ENCODE assay signal across 1 cellular context in the genomic region with DNA sequence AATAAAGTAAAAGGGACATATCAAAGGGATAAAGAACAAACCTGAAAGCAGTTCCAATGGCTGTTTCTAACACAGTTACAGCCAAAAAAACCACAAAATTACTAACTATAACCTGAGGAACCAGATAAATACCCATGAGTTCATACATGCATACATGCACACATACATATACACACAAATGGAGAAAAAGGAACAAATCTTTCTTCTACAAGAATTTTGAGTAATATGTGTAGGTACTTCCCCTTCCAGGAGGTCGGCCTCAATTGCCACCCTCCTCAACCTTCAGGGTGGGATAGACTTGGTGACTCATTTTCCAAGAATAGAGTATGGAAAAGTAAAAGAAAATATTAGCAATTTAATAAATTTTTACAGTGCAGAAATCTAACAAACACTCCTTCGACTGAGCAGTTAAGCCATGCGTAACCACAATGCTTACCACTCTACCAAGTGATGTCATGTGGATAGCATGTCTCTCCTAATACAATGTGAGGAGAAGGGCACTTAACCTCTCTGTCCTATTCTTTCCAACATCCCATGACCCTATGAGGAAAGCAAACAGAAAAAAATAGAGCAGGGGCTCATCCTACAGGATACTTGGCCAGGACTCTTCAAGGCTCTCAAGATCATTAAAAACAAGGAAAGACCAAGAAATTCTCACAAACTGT.
TF ChIP-seq lines count a peak whose summit lies in the region.

No MANE protein-coding gene starts in this region.

TF ChIP-seq in IMR-90, 13 proteins besides CTCF, POLR2A, EP300 and RAD21:
- TF ChIP-seq, protein P1, sequence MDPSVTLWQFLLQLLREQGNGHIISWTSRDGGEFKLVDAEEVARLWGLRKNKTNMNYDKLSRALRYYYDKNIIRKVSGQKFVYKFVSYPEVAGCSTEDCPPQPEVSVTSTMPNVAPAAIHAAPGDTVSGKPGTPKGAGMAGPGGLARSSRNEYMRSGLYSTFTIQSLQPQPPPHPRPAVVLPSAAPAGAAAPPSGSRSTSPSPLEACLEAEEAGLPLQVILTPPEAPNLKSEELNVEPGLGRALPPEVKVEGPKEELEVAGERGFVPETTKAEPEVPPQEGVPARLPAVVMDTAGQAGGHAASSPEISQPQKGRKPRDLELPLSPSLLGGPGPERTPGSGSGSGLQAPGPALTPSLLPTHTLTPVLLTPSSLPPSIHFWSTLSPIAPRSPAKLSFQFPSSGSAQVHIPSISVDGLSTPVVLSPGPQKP (IDR thresholded peaks at IDR 0.05; ENCODE audit: borderline replicate concordance, low read depth, low read length), result no peak
- TF ChIP-seq RFX5 (IDR thresholded peaks at IDR 0.05; ENCODE audit: low read depth, low read length) (no peak), MXI1 (IDR thresholded peaks at IDR 0.05; ENCODE audit: borderline replicate concordance, low read depth, low read length) (no peak), CHD1 (IDR thresholded peaks at IDR 0.05; ENCODE audit: low read depth, low read length) (no peak), NFE2L2 (IDR thresholded peaks at IDR 0.05; ENCODE audit: low read depth, low read length) (no peak), MAFK (IDR thresholded peaks at IDR 0.05; ENCODE audit: low read depth, low read length) (no peak), MAZ (IDR thresholded peaks at IDR 0.05; ENCODE audit: borderline replicate concordance, low read depth, low read length) (no peak), CEBPB (IDR thresholded peaks at IDR 0.05; ENCODE audit: low read depth, low read length) (no peak), FOS (IDR thresholded peaks at IDR 0.05; ENCODE audit: low read depth, low read length) (no peak), SMC3 (IDR thresholded peaks at IDR 0.05; ENCODE audit: low read depth, low read length) (no peak), RCOR1 (IDR thresholded peaks at IDR 0.05; ENCODE audit: insufficient replicate concordance, low read length) (no peak), BHLHE40 (IDR thresholded peaks at IDR 0.05; ENCODE audit: low read depth, low read length) (no peak)
- TF ChIP-seq, protein P2, sequence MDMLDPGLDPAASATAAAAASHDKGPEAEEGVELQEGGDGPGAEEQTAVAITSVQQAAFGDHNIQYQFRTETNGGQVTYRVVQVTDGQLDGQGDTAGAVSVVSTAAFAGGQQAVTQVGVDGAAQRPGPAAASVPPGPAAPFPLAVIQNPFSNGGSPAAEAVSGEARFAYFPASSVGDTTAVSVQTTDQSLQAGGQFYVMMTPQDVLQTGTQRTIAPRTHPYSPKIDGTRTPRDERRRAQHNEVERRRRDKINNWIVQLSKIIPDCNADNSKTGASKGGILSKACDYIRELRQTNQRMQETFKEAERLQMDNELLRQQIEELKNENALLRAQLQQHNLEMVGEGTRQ (IDR thresholded peaks at IDR 0.05; ENCODE audit: low read depth, low read length), result no peak
TF ChIP-seq in IMR-90: peak in this region for 0.
